ENCODE assay signal across 23 cellular contexts in the genomic region with DNA sequence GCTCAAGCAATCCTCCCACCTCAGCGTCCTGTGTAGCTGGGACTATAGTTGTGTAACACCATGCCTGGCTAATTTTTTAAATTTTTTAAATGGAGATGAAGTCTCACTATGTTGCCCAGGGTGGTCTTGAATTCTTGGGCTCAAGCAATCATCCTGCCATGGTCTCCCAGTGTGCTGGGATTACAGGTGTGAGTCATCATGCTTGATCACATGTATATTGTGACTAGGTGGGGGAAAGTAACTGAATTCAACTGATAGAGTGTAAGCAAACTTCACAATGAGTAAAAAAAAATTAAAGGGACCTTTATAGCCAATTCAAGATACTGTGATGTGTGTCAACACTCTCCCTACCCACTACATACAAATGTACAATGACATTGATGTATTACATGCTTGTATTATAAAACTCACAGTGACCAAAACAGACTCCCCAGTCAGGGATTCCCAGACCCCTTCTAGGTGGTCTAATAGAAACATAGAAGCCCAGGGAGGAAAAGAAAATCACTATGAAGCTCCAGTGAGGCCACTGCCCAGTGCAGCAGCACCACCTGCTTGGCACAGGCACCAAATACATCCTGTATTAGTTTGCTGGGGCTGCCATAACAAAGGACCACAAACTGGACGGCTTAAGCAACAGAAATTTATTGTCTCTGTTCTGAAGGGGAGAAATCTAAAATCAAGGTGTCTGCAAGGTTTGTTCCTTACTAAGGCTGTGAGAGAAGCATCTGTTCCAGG. TPM values are rescaled to one million over a fixed set of nuclear protein-coding genes. Genes with fewer than 3 reads are reported as not detected.
DNase-seq lines count a peak whose midpoint lies in the region; ATAC-seq and TF ChIP-seq lines count a peak whose summit lies in the region.
"Had no signal": no experiment of that assay in that cellular context is flagged by ENCODE, and none has a peak within 500 bp of the region (broad histone marks: within the 10 kb centered on the region; RNA-seq: fewer than 3 reads in every experiment).

No MANE protein-coding gene starts in this region.

- H3K27ac ChIP-seq in OCI-LY1 (ENCODE audit: low read depth, low read length, poor library complexity, severe bottlenecking) (no peak overlapping the region), substantia nigra (ENCODE audit: low read depth, low read length, poor library complexity, severe bottlenecking) (peak overlapping the region; percentile 87)
- H3K27ac ChIP-seq in CD4-positive, alpha-beta T cell (ENCODE audit: low read depth, low read length) = no peak overlapping the region
- H3K27ac ChIP-seq: A549, BLaER1 had no signal

- no peaks in the 10 kb centered on the region for H3K9me3 ChIP-seq in OCI-LY1 (ENCODE audit: low read length)
- H3K9me3 ChIP-seq in CD4-positive, alpha-beta T cell (ENCODE audit: control insufficient read depth, low read length) = no peaks in the 10 kb centered on the region
- H3K9me3 ChIP-seq: A549 had no signal

- H3F3A ChIP-seq in OCI-LY1 (ENCODE audit: insufficient read depth, low read length) = no peaks in the 10 kb centered on the region

- H3K27ac Mint-ChIP-seq in activated CD8-positive, alpha-beta T cell treated with anti-CD3 and anti-CD28 coated beads for 36 hours = no peak overlapping the region
- H3K27ac Mint-ChIP-seq in activated CD8-positive, alpha-beta T cell treated with anti-CD3 and anti-CD28 coated beads, Interleukin-2, amount 10 ng/mL, durations not matched to agents 7 days and 5 days = no peak overlapping the region
- no peak overlapping the region for H3K27ac Mint-ChIP-seq in CD4-positive, alpha-beta T cell
- H3K27ac Mint-ChIP-seq: activated T-helper 1 cell treated with anti-CD3 and anti-CD28 coated beads, Interleukin-12 subunit alpha, Interleukin-12 subunit beta, Interleukin-2, Interleukin-4 antibody, amounts not matched to agents 30 ng/mL and 10 ng/mL and 1 ng/mL, durations not matched to agents 14 hours and 24 hours and 36 hours; dendritic cell treated with granulocyte-macrophage colony-stimulating factor and Interleukin-4, amounts not matched to agents 40 ng/mL and 50 ng/mL, for 4 days had no signal

- no peaks in the 10 kb centered on the region for H3K4me1 ChIP-seq in OCI-LY1 (ENCODE audit: insufficient read depth, low read length, severe bottlenecking)
- H3K4me1 ChIP-seq: A549, BLaER1 had no signal

- H3K79me2 ChIP-seq in OCI-LY1 (ENCODE audit: insufficient read depth, low read length) = no peaks in the 10 kb centered on the region

- H3K9me3 Mint-ChIP-seq in activated CD8-positive, alpha-beta T cell treated with anti-CD3 and anti-CD28 coated beads for 36 hours = no peaks in the 10 kb centered on the region
- H3K9me3 Mint-ChIP-seq in activated CD8-positive, alpha-beta T cell treated with anti-CD3 and anti-CD28 coated beads, Interleukin-2, amount 10 ng/mL, durations not matched to agents 7 days and 5 days (ENCODE audit: insufficient read depth) = no peaks in the 10 kb centered on the region
- no peaks in the 10 kb centered on the region for H3K9me3 Mint-ChIP-seq in CD4-positive, alpha-beta T cell
- H3K9me3 Mint-ChIP-seq: activated T-helper 1 cell treated with anti-CD3 and anti-CD28 coated beads, Interleukin-12 subunit alpha, Interleukin-12 subunit beta, Interleukin-2, Interleukin-4 antibody, amounts not matched to agents 30 ng/mL and 10 ng/mL and 1 ng/mL, durations not matched to agents 14 hours and 24 hours and 36 hours had no signal

- CTCF ChIA-PET in activated CD8-positive, alpha-beta T cell treated with anti-CD3 and anti-CD28 coated beads for 36 hours (lab: Charles Lee) = interaction anchor here (1.5 to 1.8 kb wide), 2 partner anchors 7 to 243 kb away, joined by 3 to 12 read pairs; a partner anchor contains a TSS
- CTCF ChIA-PET in activated CD8-positive, alpha-beta T cell treated with anti-CD3 and anti-CD28 coated beads, Interleukin-2, amount 10 ng/mL, durations not matched to agents 7 days and 5 days (lab: Charles Lee) = interaction anchor here (1.0 to 2.1 kb wide), 3 partner anchors 13 to 243 kb away, joined by 3 to 13 read pairs (median 4); a partner anchor contains a TSS
- CTCF ChIA-PET in CD4-positive, alpha-beta T cell (lab: Charles Lee) = interaction anchor here (0.6 kb wide), 1 partner anchor 203 kb away, joined by 4 read pairs; no protein-coding TSS in a partner anchor

- DNase-seq in activated CD8-positive, alpha-beta T cell treated with anti-CD3 and anti-CD28 coated beads for 36 hours = no peak
- DNase-seq in activated CD8-positive, alpha-beta T cell treated with anti-CD3 and anti-CD28 coated beads, Interleukin-2, amount 10 ng/mL, durations not matched to agents 7 days and 5 days = no peak
- peak; percentile 34 for DNase-seq in dermis blood vessel endothelial cell
- DNase-seq in substantia nigra (lab: John Stamatoyannopoulos, UW) = peak in 1 of 49 donors; percentile 27
- no peak for DNase-seq in DMS79 treated with DMSO at 0.1 percent for 48 hours (lab: John Stamatoyannopoulos, UW)
- DNase-seq in A172 (ENCODE audit: low spot score) = no peak
- no peak for DNase-seq in CD4-positive, alpha-beta T cell
- DNase-seq: activated CD4-positive, CD25-positive, alpha-beta regulatory T cell treated with anti-CD3 and anti-CD28 coated beads, Interleukin-2, amount 50 U/mL, for 72 hours; activated CD8-positive, alpha-beta memory T cell treated with anti-CD3 and anti-CD28 coated beads for 24 hours; foreskin fibroblast; GOT3; kidney; NCI-H1105; NCI-H2107; NCI-H510A; stimulated activated CD4-positive, alpha-beta T cell treated with anti-CD3 and anti-CD28 coated beads, Interleukin-4, amount 100 ng/mL, for 4 hours; SW 1271 had no signal

- H3K27me3 Mint-ChIP-seq in activated CD8-positive, alpha-beta T cell treated with anti-CD3 and anti-CD28 coated beads for 36 hours = no peaks in the 10 kb centered on the region
- no peaks in the 10 kb centered on the region for H3K27me3 Mint-ChIP-seq in activated CD8-positive, alpha-beta T cell treated with anti-CD3 and anti-CD28 coated beads, Interleukin-2, amount 10 ng/mL, durations not matched to agents 7 days and 5 days (ENCODE audit: low read depth)
- H3K27me3 Mint-ChIP-seq in CD4-positive, alpha-beta T cell = no peaks in the 10 kb centered on the region
- H3K27me3 Mint-ChIP-seq: dendritic cell treated with granulocyte-macrophage colony-stimulating factor and Interleukin-4, amounts not matched to agents 40 ng/mL and 50 ng/mL, for 4 days had no signal

- H3K4me2 ChIP-seq in OCI-LY1 (ENCODE audit: low read length) = no peak overlapping the region
- H3K4me2 ChIP-seq: A549, BLaER1 had no signal

- no peaks in the 10 kb centered on the region for H3K27me3 ChIP-seq in OCI-LY1 (ENCODE audit: insufficient read depth, low read length)
- no peaks in the 10 kb centered on the region for H3K27me3 ChIP-seq in CD4-positive, alpha-beta T cell (ENCODE audit: control insufficient read depth, insufficient read depth, low read length)
- H3K27me3 ChIP-seq: BLaER1 had no signal

- H2AFZ ChIP-seq in OCI-LY1 (ENCODE audit: low read length) = no peak overlapping the region

- POLR2A ChIA-PET in activated CD8-positive, alpha-beta T cell treated with anti-CD3 and anti-CD28 coated beads for 36 hours (lab: Charles Lee) = interaction anchor here (1.1 kb wide), 1 partner anchor 12 kb away, joined by 3 read pairs; no protein-coding TSS in a partner anchor
- POLR2A ChIA-PET in activated CD8-positive, alpha-beta T cell treated with anti-CD3 and anti-CD28 coated beads, Interleukin-2, amount 10 ng/mL, durations not matched to agents 7 days and 5 days (lab: Charles Lee) = no interaction called here
- POLR2A ChIA-PET in CD4-positive, alpha-beta T cell (lab: Charles Lee) = no interaction called here

- TF ChIP-seq CTCF in activated CD8-positive, alpha-beta T cell treated with anti-CD3 and anti-CD28 coated beads for 36 hours (IDR thresholded peaks at IDR 0.05) = no peak
- peak; percentile 38 for TF ChIP-seq CTCF in OCI-LY1 (IDR thresholded peaks at IDR 0.05; ENCODE audit: low read length)
- TF ChIP-seq CTCF in CD4-positive, alpha-beta T cell (IDR thresholded peaks at IDR 0.05) = no peak

- H4K20me1 ChIP-seq in OCI-LY1 (ENCODE audit: insufficient read depth, low read length) = no peaks in the 10 kb centered on the region
- H4K20me1 ChIP-seq: BLaER1 had no signal

- H3K9me2 ChIP-seq in OCI-LY1 (ENCODE audit: low read depth, low read length) = no peaks in the 10 kb centered on the region

- peaks cover 14% of the 10 kb centered on the region for H3K36me3 Mint-ChIP-seq in activated CD8-positive, alpha-beta T cell treated with anti-CD3 and anti-CD28 coated beads for 36 hours (ENCODE audit: low read depth)
- H3K36me3 Mint-ChIP-seq in activated CD8-positive, alpha-beta T cell treated with anti-CD3 and anti-CD28 coated beads, Interleukin-2, amount 10 ng/mL, durations not matched to agents 7 days and 5 days (ENCODE audit: low read depth) = peaks cover 21% of the 10 kb centered on the region
- H3K36me3 Mint-ChIP-seq in CD4-positive, alpha-beta T cell (ENCODE audit: low read depth) = peaks cover 32% of the 10 kb centered on the region

- no peak overlapping the region for H3K9ac ChIP-seq in OCI-LY1 (ENCODE audit: low read length)
- H3K9ac ChIP-seq: BLaER1 had no signal

- peak; percentile 27 for ATAC-seq in activated CD8-positive, alpha-beta T cell treated with anti-CD3 and anti-CD28 coated beads for 36 hours
- ATAC-seq in activated CD8-positive, alpha-beta T cell treated with anti-CD3 and anti-CD28 coated beads, Interleukin-2, amount 10 ng/mL, durations not matched to agents 7 days and 5 days = no peak
- no peak for ATAC-seq in CD4-positive, alpha-beta T cell (ENCODE audit: poor library complexity)
- ATAC-seq: A549 had no signal

- H3K4me1 Mint-ChIP-seq in activated CD8-positive, alpha-beta T cell treated with anti-CD3 and anti-CD28 coated beads for 36 hours (ENCODE audit: low read depth) = no peaks in the 10 kb centered on the region
- H3K4me1 Mint-ChIP-seq in activated CD8-positive, alpha-beta T cell treated with anti-CD3 and anti-CD28 coated beads, Interleukin-2, amount 10 ng/mL, durations not matched to agents 7 days and 5 days (ENCODE audit: low read depth) = no peaks in the 10 kb centered on the region
- peaks cover 10% of the 10 kb centered on the region for H3K4me1 Mint-ChIP-seq in CD4-positive, alpha-beta T cell (ENCODE audit: low read depth)

- intact Hi-C loops in activated CD8-positive, alpha-beta T cell treated with anti-CD3 and anti-CD28 coated beads for 36 hours (cut with micrococcal nuclease) = no loop called here
- intact Hi-C loops in CD4-positive, alpha-beta T cell (cut with DNase I, micrococcal nuclease) = loop anchor here in 1 of 2 experiments (5.0 to 10.0 kb wide), 2 partner anchors 354 to 667 kb away; no protein-coding TSS in a partner anchor

- no peak overlapping the region for H3K4me3 ChIP-seq in OCI-LY1 (ENCODE audit: low read depth, low read length, poor library complexity, severe bottlenecking)
- H3K4me3 ChIP-seq: A549, BLaER1 had no signal

- peaks cover 4% of the 10 kb centered on the region; the same call in 1 of the 2 replicates for H3K36me3 ChIP-seq in OCI-LY1 (ENCODE audit: insufficient read depth, low read length)

- H3K4me3 Mint-ChIP-seq in activated CD8-positive, alpha-beta T cell treated with anti-CD3 and anti-CD28 coated beads for 36 hours = no peak overlapping the region
- H3K4me3 Mint-ChIP-seq in activated CD8-positive, alpha-beta T cell treated with anti-CD3 and anti-CD28 coated beads, Interleukin-2, amount 10 ng/mL, durations not matched to agents 7 days and 5 days = no peak overlapping the region
- no peak overlapping the region for H3K4me3 Mint-ChIP-seq in CD4-positive, alpha-beta T cell
- H3K4me3 Mint-ChIP-seq: activated T-helper 1 cell treated with anti-CD3 and anti-CD28 coated beads, Interleukin-12 subunit alpha, Interleukin-12 subunit beta, Interleukin-2, Interleukin-4 antibody, amounts not matched to agents 30 ng/mL and 10 ng/mL and 1 ng/mL, durations not matched to agents 14 hours and 24 hours and 36 hours; dendritic cell treated with granulocyte-macrophage colony-stimulating factor and Interleukin-4, amounts not matched to agents 40 ng/mL and 50 ng/mL, for 4 days had no signal

RNA-seq across cellular contexts. Expression of a gene that starts 8.8 kb away (rescaled TPM):
- 10 to 100 TPM; 26.6 to 28.5 TPM for total RNA-seq in activated CD8-positive, alpha-beta T cell treated with anti-CD3 and anti-CD28 coated beads for 36 hours
- total RNA-seq in activated CD8-positive, alpha-beta T cell treated with anti-CD3 and anti-CD28 coated beads, Interleukin-2, amount 10 ng/mL, durations not matched to agents 7 days and 5 days = 10 to 100 TPM; 30.5 to 30.7 TPM
- total RNA-seq in dermis blood vessel endothelial cell = 6.3 and 7.0 TPM in 2 replicates
- total RNA-seq in A172 (2014; rRNA removed; shearing (Covaris generic)) = 11.5 and 25.2 TPM in 2 replicates
- total RNA-seq in CD4-positive, alpha-beta T cell = 10 to 100 TPM; 13.8 to 15.6 TPM

RNA-seq across cellular contexts. Expression of a gene that starts 21.4 kb away (rescaled TPM):
- total RNA-seq in activated CD8-positive, alpha-beta T cell treated with anti-CD3 and anti-CD28 coated beads for 36 hours = 10 to 100 TPM; 12.2 to 13.7 TPM
- total RNA-seq in activated CD8-positive, alpha-beta T cell treated with anti-CD3 and anti-CD28 coated beads, Interleukin-2, amount 10 ng/mL, durations not matched to agents 7 days and 5 days = 1 to 10 TPM; 4.0 to 4.9 TPM
- 12.7 and 17.7 TPM in 2 replicates for total RNA-seq in dermis blood vessel endothelial cell
- 1.4 and 2.2 TPM in 2 replicates for total RNA-seq in A172 (2014; rRNA removed; shearing (Covaris generic))
- total RNA-seq in CD4-positive, alpha-beta T cell = 1 to 10 TPM; 5.3 to 6.3 TPM
- total RNA-seq: G401 had no signal
